ENCODE assay signal across 13 cellular contexts in genomic region chr17:2624292-2624731, GRCh38. TPM values are rescaled to one million over a fixed set of nuclear protein-coding genes. Genes with fewer than 3 reads are reported as not detected.
DNase-seq lines count a peak whose midpoint lies in the region; ATAC-seq and TF ChIP-seq lines count a peak whose summit lies in the region.
"Had no signal": no experiment of that assay in that cellular context is flagged by ENCODE, and none has a peak within 500 bp of the region (broad histone marks: within the 10 kb centered on the region; RNA-seq: fewer than 3 reads in every experiment).

No MANE protein-coding gene starts in this region.

- H3K4me1 Mint-ChIP-seq in CD14-positive monocyte, result peaks cover 69% of the 10 kb centered on the region
- peaks cover 58% of the 10 kb centered on the region for H3K4me1 Mint-ChIP-seq in T-helper 17 cell

- H3K4me3 Mint-ChIP-seq in CD14-positive monocyte, result peak overlapping the region; percentile 45 to 66
- H3K4me3 Mint-ChIP-seq in T-helper 17 cell, result peak overlapping the region; percentile 49
- H3K4me3 Mint-ChIP-seq: activated naive CD4-positive, alpha-beta T cell treated with anti-CD3 and anti-CD28 coated beads, Interleukin-2, amount 10 ng/mL, durations not matched to agents 7 days and 5 days had no signal

- in situ Hi-C loops in transverse colon (cut with MboI; ENCODE audit: low pct_ligation_motif_present in 1 of 4, low pct_unique_long_range_greater_than_20kb in 1 of 4, low sequenced_read_pairs in 3 of 4), result no loop called here

- TF ChIP-seq EP300 in transverse colon (IDR thresholded peaks at IDR 0.05; ENCODE audit: low read depth), result no peak

- H3K4me3 ChIP-seq in HEK293 (ENCODE audit: low read depth, low read length) (no peak overlapping the region), transverse colon (no peak overlapping the region)

- 70 to 79% methylated on average over 8 to 10 of the region's 10 CpGs for WGBS in transverse colon (ENCODE audit: low coverage in 1 of 2), 2 donors

- peak; percentile 23 for ATAC-seq in T-helper 17 cell
- ATAC-seq in HG02938 (IDR thresholded peaks at IDR 0.05; ENCODE audit: unreplicated experiment), result no peak
- ATAC-seq in GM18867 (IDR thresholded peaks at IDR 0.05; ENCODE audit: unreplicated experiment), result no peak

- no peaks in the 10 kb centered on the region for H3K27me3 ChIP-seq in transverse colon
- H3K27me3 ChIP-seq: dorsolateral prefrontal cortex had no signal

- H3K27me3 Mint-ChIP-seq in CD14-positive monocyte (ENCODE audit: low read depth in 3 of 3) (no peaks in the 10 kb centered on the region), T-helper 17 cell (no peaks in the 10 kb centered on the region)
- H3K27me3 Mint-ChIP-seq: activated naive CD4-positive, alpha-beta T cell treated with anti-CD3 and anti-CD28 coated beads, Interleukin-2, amount 10 ng/mL, durations not matched to agents 7 days and 5 days had no signal

- H3K36me3 ChIP-seq in HEK293 (ENCODE audit: control insufficient read depth in 2 of 2, insufficient read depth in 1 of 2, low read length in 2 of 2), result peaks cover 5 to 19% of the 10 kb centered on the region in 2 experiments
- H3K36me3 ChIP-seq in transverse colon, result no peaks in the 10 kb centered on the region

- H3K27ac ChIP-seq in HEK293 (ENCODE audit: extremely low read depth, low read depth, low read length), result no peak overlapping the region
- H3K27ac ChIP-seq in transverse colon, result no peak overlapping the region

- H3K9me3 ChIP-seq in HEK293 (ENCODE audit: control insufficient read depth, insufficient read depth, low read depth, low read length), result no peaks in the 10 kb centered on the region
- no peaks in the 10 kb centered on the region for H3K9me3 ChIP-seq in T-helper 17 cell (ENCODE audit: control insufficient read depth, low read length, poor library complexity, severe bottlenecking)
- H3K9me3 ChIP-seq in transverse colon, result no peaks in the 10 kb centered on the region

- peaks cover 0 to 7% (median 0%) of the 10 kb centered on the region in 7 donors for H3K9me3 Mint-ChIP-seq in CD14-positive monocyte

- H3K36me3 Mint-ChIP-seq in CD14-positive monocyte (peaks cover 2 to 4% of the 10 kb centered on the region in 2 donors), T-helper 17 cell (ENCODE audit: low read depth) (peaks cover 2% of the 10 kb centered on the region)

- POLR2A ChIA-PET in HEK293 (lab: Yijun Ruan, JAX), result no interaction called here

- intact Hi-C loops in CD14-positive monocyte (cut with micrococcal nuclease), result no loop called here
- intact Hi-C loops in transverse colon (cut with DNase I; ENCODE audit: low total_unique reads), result no loop called here

- TF ChIP-seq CTCF in CD14-positive monocyte (IDR thresholded peaks at IDR 0.05) (no peak), HEK293 (tag by site-specific recombination; IDR thresholded peaks at IDR 0.05) (no peak), transverse colon (IDR thresholded peaks at IDR 0.05) (no peak)

- H3K27ac Mint-ChIP-seq in CD14-positive monocyte (peak overlapping the region; percentile 82 to 93 (median 89)), T-helper 17 cell (peak overlapping the region; percentile 81)
- H3K27ac Mint-ChIP-seq: activated naive CD4-positive, alpha-beta T cell treated with anti-CD3 and anti-CD28 coated beads, Interleukin-2, amount 10 ng/mL, durations not matched to agents 7 days and 5 days had no signal

- no peak for DNase-seq in CD14-positive monocyte (ENCODE audit: low spot score)
- no peak for DNase-seq in T-helper 17 cell
- peak; percentile 20 for DNase-seq in iris pigment epithelial cell (ENCODE audit: low read depth)
- no peak for DNase-seq in transverse colon
- no peak for DNase-seq in NCI-H1417 (lab: John Stamatoyannopoulos, UW)
- DNase-seq: activated CD4-positive, CD25-positive, alpha-beta regulatory T cell treated with anti-CD3 and anti-CD28 coated beads, Interleukin-2, amount 50 U/mL, for 72 hours; activated naive CD4-positive, alpha-beta T cell treated with anti-CD3 and anti-CD28 coated beads, Interleukin-2, amount 10 ng/mL, durations not matched to agents 7 days and 5 days; dorsolateral prefrontal cortex; NCI-H2171; stimulated activated CD4-positive, alpha-beta T cell treated with anti-CD3 and anti-CD28 coated beads, Interleukin-4, amount 100 ng/mL, for 24 hours had no signal

- CTCF ChIA-PET in HEK293 (lab: Yijun Ruan, JAX), result no interaction called here

- H3K4me1 ChIP-seq in HEK293 (ENCODE audit: control insufficient read depth, insufficient read depth, low read length) (peaks cover 7% of the 10 kb centered on the region; the same call in 1 of the 2 replicates), transverse colon (peaks cover 0 to 93% (median 34%) of the 10 kb centered on the region in 4 donors)

- TF ChIP-seq POLR2A in transverse colon (IDR thresholded peaks at IDR 0.05), result no peak

TF ChIP-seq in HEK293, 187 proteins besides CTCF, POLR2A, EP300 and RAD21:
- no peak for TF ChIP-seq ZNF658 (tag by site-specific recombination; IDR thresholded peaks at IDR 0.05)
- TF ChIP-seq HOXD13 (CRISPR knock-in tag; IDR thresholded peaks at IDR 0.05; ENCODE audit: borderline replicate concordance), result no peak
- TF ChIP-seq SCRT2 (tag by site-specific recombination; IDR thresholded peaks at IDR 0.05), result peak; percentile 56; the same call in 1 of the 2 replicates

RNA-seq across cellular contexts. Expression of gene PAFAH1B1, which starts 30.9 kb away (rescaled TPM):
- 10 to 100 TPM in 1 of 2 donors, 1 to 10 TPM in 1; 9.1 to 17.1 TPM for polyA plus RNA-seq in CD14-positive monocyte
- 100 to 1,000 TPM; 149 to 165 TPM for total RNA-seq in T-helper 17 cell
- total RNA-seq in transverse colon, result 100 to 1,000 TPM in 2 of 4 donors, 10 to 100 TPM in 2; 24.1 to 145 (median 98.8) TPM
